ENCODE assay signal across 7 cellular contexts in genomic region chr16:425082-425718, GRCh38. TPM values are rescaled to one million over a fixed set of nuclear protein-coding genes. Genes with fewer than 3 reads are reported as not detected.
DNase-seq lines count a peak whose midpoint lies in the region; ATAC-seq and TF ChIP-seq lines count a peak whose summit lies in the region.

A gene with protein sequence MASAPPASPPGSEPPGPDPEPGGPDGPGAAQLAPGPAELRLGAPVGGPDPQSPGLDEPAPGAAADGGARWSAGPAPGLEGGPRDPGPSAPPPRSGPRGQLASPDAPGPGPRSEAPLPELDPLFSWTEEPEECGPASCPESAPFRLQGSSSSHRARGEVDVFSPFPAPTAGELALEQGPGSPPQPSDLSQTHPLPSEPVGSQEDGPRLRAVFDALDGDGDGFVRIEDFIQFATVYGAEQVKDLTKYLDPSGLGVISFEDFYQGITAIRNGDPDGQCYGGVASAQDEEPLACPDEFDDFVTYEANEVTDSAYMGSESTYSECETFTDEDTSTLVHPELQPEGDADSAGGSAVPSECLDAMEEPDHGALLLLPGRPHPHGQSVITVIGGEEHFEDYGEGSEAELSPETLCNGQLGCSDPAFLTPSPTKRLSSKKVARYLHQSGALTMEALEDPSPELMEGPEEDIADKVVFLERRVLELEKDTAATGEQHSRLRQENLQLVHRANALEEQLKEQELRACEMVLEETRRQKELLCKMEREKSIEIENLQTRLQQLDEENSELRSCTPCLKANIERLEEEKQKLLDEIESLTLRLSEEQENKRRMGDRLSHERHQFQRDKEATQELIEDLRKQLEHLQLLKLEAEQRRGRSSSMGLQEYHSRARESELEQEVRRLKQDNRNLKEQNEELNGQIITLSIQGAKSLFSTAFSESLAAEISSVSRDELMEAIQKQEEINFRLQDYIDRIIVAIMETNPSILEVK (plus strand): TSS chr16:425649. CDS start chr16:426007, 358 bp downstream.

- H3K9me3 Mint-ChIP-seq in brain: peaks cover 0 to 1% (median 0%) of the 10 kb centered on the region in 5 experiments

- peaks cover 43% of the 10 kb centered on the region for H3K27me3 ChIP-seq in iPS-18a (ENCODE audit: control insufficient read depth, insufficient read depth, low read length)
- H3K27me3 ChIP-seq in skeletal muscle tissue (ENCODE audit: control insufficient read depth in 3 of 3, insufficient read depth in 3 of 3, low read length in 3 of 3): no peaks in the 10 kb centered on the region

- H3K36me3 Mint-ChIP-seq in brain: peaks cover 31% of the 10 kb centered on the region

- peak within 1 kb of the TSS; percentile 91 to 99 (median 94) for H3K4me3 Mint-ChIP-seq in brain

- H3K27me3 Mint-ChIP-seq in brain: peaks cover 10% of the 10 kb centered on the region

- H3K27ac Mint-ChIP-seq in brain: peak within 1 kb of the TSS; percentile 34 to 94 (median 92)

- H3K9me3 ChIP-seq in iPS-18a (ENCODE audit: control insufficient read depth, low read depth, low read length) (no peaks in the 10 kb centered on the region), skeletal muscle tissue (ENCODE audit: control insufficient read depth in 3 of 3, low read length in 3 of 3) (no peaks in the 10 kb centered on the region)

- TF ChIP-seq CTCF in brain (conservative IDR thresholded peaks at IDR 0.05): peak; percentile 27 to 52

- H3K4me1 Mint-ChIP-seq in brain: peaks cover 50% of the 10 kb centered on the region

- ATAC-seq in GM18502 (IDR thresholded peaks at IDR 0.05; ENCODE audit: poor library complexity, unreplicated experiment): peak; percentile 87
- peak; percentile 90 for ATAC-seq in HG02885 (IDR thresholded peaks at IDR 0.05; ENCODE audit: poor library complexity, unreplicated experiment)

- H3K4me3 ChIP-seq in iPS-18a (ENCODE audit: low read length): peak within 1 kb of the TSS; percentile 71
- H3K4me3 ChIP-seq in skeletal muscle tissue (ENCODE audit: low read length in 3 of 3): peak within 1 kb of the TSS; percentile 80 to 86 (median 83)

- H3K9ac ChIP-seq in iPS-18a (ENCODE audit: low read length) (peak within 1 kb of the TSS; percentile 51), skeletal muscle tissue (ENCODE audit: low read depth in 1 of 3, low read length in 3 of 3) (peak within 1 kb of the TSS; percentile 87 to 94 (median 93))

- H3K27ac ChIP-seq in iPS-18a (ENCODE audit: low read length): no peak within 1 kb of the TSS
- peak within 1 kb of the TSS; percentile 97 for H3K27ac ChIP-seq in skeletal muscle tissue (ENCODE audit: low read depth, low read length)

- peaks cover 7% of the 10 kb centered on the region for H3K4me1 ChIP-seq in iPS-18a (ENCODE audit: control insufficient read depth, low read depth, low read length)
- peaks cover 36 to 44% (median 41%) of the 10 kb centered on the region in 3 donors for H3K4me1 ChIP-seq in skeletal muscle tissue (ENCODE audit: control insufficient read depth in 3 of 3, insufficient read depth in 3 of 3, low read length in 3 of 3)

- H3K36me3 ChIP-seq in iPS-18a (ENCODE audit: control insufficient read depth, low read depth, low read length) (no peaks in the 10 kb centered on the region), skeletal muscle tissue (ENCODE audit: control insufficient read depth in 3 of 3, insufficient read depth in 3 of 3, low read length in 3 of 3) (peaks cover 3 to 7% (median 5%) of the 10 kb centered on the region in 3 donors)

- DNase-seq in NCI-H1930 (lab: John Stamatoyannopoulos, UW) (peak; percentile 79 to 89), UCSD-AML1 (lab: John Stamatoyannopoulos, UW; ENCODE audit: unreplicated experiment) (peak; percentile 88)

RNA-seq across cellular contexts. Expression of the gene that starts here (rescaled TPM):
- polyA plus RNA-seq in brain (ENCODE audit: insufficient read depth, low read depth, low replicate concordance): 39.2 TPM
- 5.2 TPM for total RNA-seq in skeletal muscle tissue
